In genomic region chr5:80937591-80937990, GRCh38 we compare ENCODE assay signal across 1 cellular context.
TF ChIP-seq lines count a peak whose summit lies in the region.

No MANE protein-coding gene starts in this region.

TF ChIP-seq in IMR-90, 13 proteins besides CTCF, POLR2A, EP300 and RAD21 (continued from another document):
- no peak for TF ChIP-seq USF2 (IDR thresholded peaks at IDR 0.05; ENCODE audit: low read depth, low read length)
